14 cellular contexts compared by ENCODE assay signal in genomic region chr19:42323473-42323851, GRCh38. TPM values are rescaled to one million over a fixed set of nuclear protein-coding genes. Genes with fewer than 3 reads are reported as not detected.
DNase-seq lines count a peak whose midpoint lies in the region; ATAC-seq lines count a peak whose summit lies in the region.
"Had no signal": no experiment of that assay in that cellular context is flagged by ENCODE, and none has a peak within 500 bp of the region (broad histone marks: within the 10 kb centered on the region; RNA-seq: fewer than 3 reads in every experiment).

No MANE protein-coding gene starts in this region.

- no peak for ATAC-seq in activated T-cell treated with anti-CD3 and anti-CD28 coated beads, Interleukin-2, amount 50 U/mL, for 4 hours
- ATAC-seq in activated CD8-positive, alpha-beta T cell treated with anti-CD3 and anti-CD28 coated beads, Interleukin-2, amount 10 ng/mL, durations not matched to agents 7 days and 5 days, result no peak
- ATAC-seq in GM19328 (IDR thresholded peaks at IDR 0.05; ENCODE audit: unreplicated experiment) (no peak), GM18909 (IDR thresholded peaks at IDR 0.05; ENCODE audit: poor library complexity, unreplicated experiment) (no peak)
- ATAC-seq: heart left ventricle had no signal

- peaks cover 29% of the 10 kb centered on the region for H3K27me3 ChIP-seq in thymus (ENCODE audit: control insufficient read depth, insufficient read depth)

- H3K4me1 ChIP-seq in thymus (ENCODE audit: control insufficient read depth, insufficient read depth, low read length), result peaks cover 9% of the 10 kb centered on the region

- peaks cover 18% of the 10 kb centered on the region for H3K4me1 Mint-ChIP-seq in activated T-cell treated with anti-CD3 and anti-CD28 coated beads, Interleukin-2, amount 50 U/mL, for 4 hours (ENCODE audit: low read depth)
- H3K4me1 Mint-ChIP-seq in activated CD8-positive, alpha-beta T cell treated with anti-CD3 and anti-CD28 coated beads, Interleukin-2, amount 10 ng/mL, durations not matched to agents 7 days and 5 days (ENCODE audit: low read depth), result peaks cover 23% of the 10 kb centered on the region

- no peaks in the 10 kb centered on the region for H3K36me3 Mint-ChIP-seq in activated T-cell treated with anti-CD3 and anti-CD28 coated beads, Interleukin-2, amount 50 U/mL, for 4 hours (ENCODE audit: insufficient read depth)
- peaks cover 3% of the 10 kb centered on the region for H3K36me3 Mint-ChIP-seq in activated CD8-positive, alpha-beta T cell treated with anti-CD3 and anti-CD28 coated beads, Interleukin-2, amount 10 ng/mL, durations not matched to agents 7 days and 5 days (ENCODE audit: low read depth)

- 27% methylated on average over 29 of the region's 29 CpGs for WGBS in thymus

- DNase-seq in activated T-cell treated with anti-CD3 and anti-CD28 coated beads, Interleukin-2, amount 50 U/mL, for 4 hours, result no peak
- DNase-seq in activated T-cell treated with anti-CD3 and anti-CD28 coated beads, Interleukin-2, amount 50 U/mL, for 1 hour, result no peak
- no peak for DNase-seq in activated CD8-positive, alpha-beta T cell treated with anti-CD3 and anti-CD28 coated beads, Interleukin-2, amount 10 ng/mL, durations not matched to agents 7 days and 5 days
- DNase-seq in stimulated activated CD4-positive, alpha-beta T cell treated with anti-CD3 and anti-CD28 coated beads, Interleukin-15, amount 100 ng/mL, for 24 hours, result no peak
- DNase-seq: adrenal gland, MV-4-11, SIG-M5, stomach had no signal

- H3K9me3 ChIP-seq in iPS-18c (ENCODE audit: control insufficient read depth, insufficient read depth, low read length) (no peaks in the 10 kb centered on the region), thymus (ENCODE audit: control insufficient read depth) (peaks cover 2% of the 10 kb centered on the region)
- H3K9me3 ChIP-seq: adrenal gland, heart left ventricle, stomach had no signal

- H3K27me3 Mint-ChIP-seq in activated T-cell treated with anti-CD3 and anti-CD28 coated beads, Interleukin-2, amount 50 U/mL, for 4 hours (ENCODE audit: low read depth), result peaks cover 21% of the 10 kb centered on the region
- H3K27me3 Mint-ChIP-seq in activated CD8-positive, alpha-beta T cell treated with anti-CD3 and anti-CD28 coated beads, Interleukin-2, amount 10 ng/mL, durations not matched to agents 7 days and 5 days (ENCODE audit: low read depth), result peaks cover 24% of the 10 kb centered on the region

- H3K36me3 ChIP-seq in thymus (ENCODE audit: control insufficient read depth, insufficient read depth), result no peaks in the 10 kb centered on the region
- H3K36me3 ChIP-seq: adrenal gland, heart left ventricle, stomach had no signal

- peak overlapping the region; percentile 44 for H3K4me3 ChIP-seq in iPS-18c (ENCODE audit: insufficient read depth, low read depth, low read length)
- H3K4me3 ChIP-seq in thymus (ENCODE audit: low read length), result peak overlapping the region; percentile 81
- H3K4me3 ChIP-seq: lung had no signal

- POLR2A ChIA-PET in activated CD8-positive, alpha-beta T cell treated with anti-CD3 and anti-CD28 coated beads, Interleukin-2, amount 10 ng/mL, durations not matched to agents 7 days and 5 days (lab: Charles Lee), result no interaction called here

- H3K9me3 Mint-ChIP-seq in activated T-cell treated with anti-CD3 and anti-CD28 coated beads, Interleukin-2, amount 50 U/mL, for 4 hours, result no peaks in the 10 kb centered on the region
- H3K9me3 Mint-ChIP-seq in activated CD8-positive, alpha-beta T cell treated with anti-CD3 and anti-CD28 coated beads, Interleukin-2, amount 10 ng/mL, durations not matched to agents 7 days and 5 days (ENCODE audit: insufficient read depth), result no peaks in the 10 kb centered on the region

- H3K27ac ChIP-seq in thymus (ENCODE audit: low read depth), result no peak overlapping the region
- H3K27ac ChIP-seq: adrenal gland, heart left ventricle, stomach had no signal

- CTCF ChIA-PET in activated CD8-positive, alpha-beta T cell treated with anti-CD3 and anti-CD28 coated beads, Interleukin-2, amount 10 ng/mL, durations not matched to agents 7 days and 5 days (lab: Charles Lee), result interaction anchor here (1.3 to 1.9 kb wide), 3 partner anchors 15 to 191 kb away, joined by 3 to 10 read pairs (median 5); partner anchors contain the start of gene POU2F2

- peak overlapping the region; percentile 42 for H3K4me3 Mint-ChIP-seq in activated T-cell treated with anti-CD3 and anti-CD28 coated beads, Interleukin-2, amount 50 U/mL, for 4 hours
- H3K4me3 Mint-ChIP-seq in activated CD8-positive, alpha-beta T cell treated with anti-CD3 and anti-CD28 coated beads, Interleukin-2, amount 10 ng/mL, durations not matched to agents 7 days and 5 days, result peak overlapping the region; percentile 3

- no peak overlapping the region for H3K27ac Mint-ChIP-seq in activated CD8-positive, alpha-beta T cell treated with anti-CD3 and anti-CD28 coated beads, Interleukin-2, amount 10 ng/mL, durations not matched to agents 7 days and 5 days

RNA-seq across cellular contexts. Expression of gene MEGF8, which starts 2.0 kb away (rescaled TPM):
- 1 to 10 TPM; 6.9 to 7.6 (median 6.9) TPM for total RNA-seq in activated T-cell treated with anti-CD3 and anti-CD28 coated beads, Interleukin-2, amount 50 U/mL, for 4 hours
- total RNA-seq in activated CD8-positive, alpha-beta T cell treated with anti-CD3 and anti-CD28 coated beads, Interleukin-2, amount 10 ng/mL, durations not matched to agents 7 days and 5 days, result 1 to 10 TPM; 5.0 to 5.9 TPM
- 5.5 TPM for polyA plus RNA-seq in thymus

RNA-seq across cellular contexts. Expression of gene TMEM145, which starts 10.4 kb away (rescaled TPM):
- not detected for total RNA-seq in activated T-cell treated with anti-CD3 and anti-CD28 coated beads, Interleukin-2, amount 50 U/mL, for 4 hours
- total RNA-seq in activated CD8-positive, alpha-beta T cell treated with anti-CD3 and anti-CD28 coated beads, Interleukin-2, amount 10 ng/mL, durations not matched to agents 7 days and 5 days, result under 1 TPM in 1 of 2 experiments, not detected in 1; 0.37 TPM
- 0.78 TPM for polyA plus RNA-seq in thymus

RNA-seq across cellular contexts. Expression of gene PAFAH1B3, which starts 21.0 kb away (rescaled TPM):
- 10 to 100 TPM; 55.2 to 67.8 (median 60.0) TPM for total RNA-seq in activated T-cell treated with anti-CD3 and anti-CD28 coated beads, Interleukin-2, amount 50 U/mL, for 4 hours
- 10 to 100 TPM; 48.2 to 52.7 TPM for total RNA-seq in activated CD8-positive, alpha-beta T cell treated with anti-CD3 and anti-CD28 coated beads, Interleukin-2, amount 10 ng/mL, durations not matched to agents 7 days and 5 days
- 25.6 TPM for polyA plus RNA-seq in thymus

RNA-seq across cellular contexts. Expression of gene PRR19, which starts 21.5 kb away (rescaled TPM):
- total RNA-seq in activated T-cell treated with anti-CD3 and anti-CD28 coated beads, Interleukin-2, amount 50 U/mL, for 4 hours, result 1 to 10 TPM in 2 of 3 donors, under 1 TPM in 1; 0.58 to 1.5 (median 1.3) TPM
- under 1 TPM; 0.44 to 0.55 TPM for total RNA-seq in activated CD8-positive, alpha-beta T cell treated with anti-CD3 and anti-CD28 coated beads, Interleukin-2, amount 10 ng/mL, durations not matched to agents 7 days and 5 days
- polyA plus RNA-seq in thymus, result 0.78 TPM
- total RNA-seq: stomach had no signal

RNA-seq across cellular contexts. Expression of gene CIC, which starts 54.4 kb away (rescaled TPM):
- total RNA-seq in activated T-cell treated with anti-CD3 and anti-CD28 coated beads, Interleukin-2, amount 50 U/mL, for 4 hours, result 10 to 100 TPM; 54.9 to 67.3 (median 64.1) TPM
- total RNA-seq in activated CD8-positive, alpha-beta T cell treated with anti-CD3 and anti-CD28 coated beads, Interleukin-2, amount 10 ng/mL, durations not matched to agents 7 days and 5 days, result 10 to 100 TPM; 73.1 to 83.8 TPM
- 52.2 TPM for polyA plus RNA-seq in thymus
